In the genomic region with DNA sequence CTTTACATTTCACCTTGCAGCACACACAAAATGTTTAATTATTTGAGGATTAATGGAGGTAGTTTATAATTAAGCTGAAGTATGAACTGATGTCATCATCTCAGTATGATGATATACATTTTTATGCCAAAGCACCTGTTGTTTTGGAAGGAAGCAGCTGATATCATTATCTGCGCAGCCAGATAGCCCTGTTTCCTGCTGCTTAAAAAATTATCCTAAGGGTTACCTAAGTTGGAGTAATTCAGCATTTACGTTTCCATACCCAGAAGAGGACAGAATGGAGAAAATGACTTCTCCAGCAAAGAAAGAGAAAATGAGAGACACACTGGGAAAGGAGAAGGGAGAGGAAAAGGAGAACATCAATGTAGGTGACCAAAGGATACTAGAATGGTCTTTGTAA, we compare ENCODE assay signal across 23 cellular contexts.
"Had no signal": no experiment of that assay in that cellular context is flagged by ENCODE, and none has a peak within 500 bp of the region (broad histone marks: within the 10 kb centered on the region; RNA-seq: fewer than 3 reads in every experiment).

No MANE protein-coding gene starts in this region.

- ATAC-seq: activated T-helper 17 cell treated with anti-CD3 and anti-CD28 coated beads, Interleukin-2, amount 50 U/mL, for 72 hours; Panc1; Right ventricle myocardium inferior had no signal

- DNase-seq: activated CD4-positive, alpha-beta memory T cell treated with anti-CD3 and anti-CD28 coated beads for 36 hours; activated CD4-positive, alpha-beta T cell treated with anti-CD3 and anti-CD28 coated beads, Interleukin-2, amount 10 ng/mL, durations not matched to agents 7 days and 5 days; activated CD4-positive, CD25-positive, alpha-beta regulatory T cell; activated gamma-delta T cell; activated naive CD4-positive, alpha-beta T cell treated with anti-CD3 and anti-CD28 coated beads for 36 hours; activated T-cell treated with anti-CD3 and anti-CD28 coated beads for 4 hours; activated T-cell treated with anti-CD3 and anti-CD28 coated beads, Interleukin-2, amount 50 U/mL, for 48 hours; amygdala; Kasumi-1; KBM-7; NCI-H187; NCI-H2081; NCI-H446; NCI-H526; NCI-H774; NK-92 treated with Interleukin-12 subunit alpha and Interleukin-12 subunit beta, amount 100 ng/mL, for 24 hours; OCI-M1; RPMI8226; SK-N-SH; T-helper 1 cell had no signal
